Comparison of ENCODE assay signal across 31 cellular contexts in the genomic region with DNA sequence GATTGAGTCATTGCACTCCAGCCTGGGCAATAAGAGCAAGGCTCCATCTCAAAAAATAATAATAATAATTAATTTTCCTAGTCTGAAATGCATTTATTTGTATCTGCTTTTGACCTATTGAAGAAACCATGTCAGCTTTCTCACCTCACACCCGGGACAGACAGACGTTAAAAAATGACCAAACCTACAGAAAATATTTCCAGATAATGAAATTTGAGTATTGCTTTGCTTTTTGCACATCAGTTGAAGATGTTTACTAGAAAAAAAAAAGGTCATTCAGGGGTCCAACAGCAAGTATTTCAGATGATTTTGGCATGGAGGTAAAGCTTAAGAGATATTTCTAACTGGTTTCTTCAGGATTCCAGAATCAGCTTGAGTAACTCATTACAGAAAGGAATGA. TPM values are rescaled to one million over a fixed set of nuclear protein-coding genes. Genes with fewer than 3 reads are reported as not detected.
"Had no signal": no experiment of that assay in that cellular context is flagged by ENCODE, and none has a peak within 500 bp of the region (broad histone marks: within the 10 kb centered on the region; RNA-seq: fewer than 3 reads in every experiment).

A gene with protein sequence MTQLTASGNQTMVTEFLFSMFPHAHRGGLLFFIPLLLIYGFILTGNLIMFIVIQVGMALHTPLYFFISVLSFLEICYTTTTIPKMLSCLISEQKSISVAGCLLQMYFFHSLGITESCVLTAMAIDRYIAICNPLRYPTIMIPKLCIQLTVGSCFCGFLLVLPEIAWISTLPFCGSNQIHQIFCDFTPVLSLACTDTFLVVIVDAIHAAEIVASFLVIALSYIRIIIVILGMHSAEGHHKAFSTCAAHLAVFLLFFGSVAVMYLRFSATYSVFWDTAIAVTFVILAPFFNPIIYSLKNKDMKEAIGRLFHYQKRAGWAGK (plus strand): TSS at position 301 of the 400 bp plus-strand sequence. CDS start 168 bp downstream, outside the sequence.

- H3K36me3 Mint-ChIP-seq: stimulated activated effector memory CD8-positive, alpha-beta T cell treated with anti-CD3 and anti-CD28 coated beads, Interleukin-12 subunit alpha, Interleukin-12 subunit beta, amount 100 ng/mL, for 72 hours; stimulated activated memory B cell treated with anti-CD40 and anti-IgM and Interleukin-4, amounts not matched to agents 10 μg/mL and 1 μg/mL and 100 μg/mL, for 72 hours; stimulated activated naive B cell treated with anti-CD40 and anti-IgM and Interleukin-4, amounts not matched to agents 10 μg/mL and 1 μg/mL and 100 μg/mL, for 72 hours; type B pancreatic cell had no signal

- H3K4me1 ChIP-seq: stomach, suprapubic skin, testis, thyroid gland, tibial artery, tibial nerve, transverse colon, upper lobe of left lung, upper lobe of right lung, uterus, vagina had no signal

- H3K27me3 ChIP-seq: stomach, suprapubic skin, testis, thyroid gland, tibial artery, tibial nerve, transverse colon, upper lobe of left lung, upper lobe of right lung, uterus, vagina had no signal

- H3K9me3 ChIP-seq: stomach, suprapubic skin, testis, thoracic aorta, thyroid gland, tibial artery, tibial nerve, transverse colon, upper lobe of left lung, upper lobe of right lung, uterus, vagina had no signal

- H3K4me1 Mint-ChIP-seq: stimulated activated effector memory CD8-positive, alpha-beta T cell treated with anti-CD3 and anti-CD28 coated beads, Interleukin-12 subunit alpha, Interleukin-12 subunit beta, amount 100 ng/mL, for 72 hours; stimulated activated memory B cell treated with anti-CD40 and anti-IgM and Interleukin-4, amounts not matched to agents 10 μg/mL and 1 μg/mL and 100 μg/mL, for 72 hours; stimulated activated naive B cell treated with anti-CD40 and anti-IgM and Interleukin-4, amounts not matched to agents 10 μg/mL and 1 μg/mL and 100 μg/mL, for 72 hours; stimulated activated naive CD8-positive, alpha-beta T cell treated with anti-CD3 and anti-CD28 coated beads, Interleukin-15, amount 100 ng/mL, for 72 hours had no signal

- DNase-seq: stimulated activated CD4-positive, alpha-beta T cell treated with anti-CD3 and anti-CD28 coated beads, Interleukin-2, amount 100 ng/mL, for 48 hours; stimulated activated CD4-positive, alpha-beta T cell treated with anti-CD3 and anti-CD28 coated beads, Interleukin-4, amount 100 ng/mL, for 1 hour; stimulated activated CD4-positive, alpha-beta T cell treated with anti-CD3 and anti-CD28 coated beads, Interleukin-4, amount 100 ng/mL, for 24 hours; stimulated activated CD4-positive, alpha-beta T cell treated with anti-CD3 and anti-CD28 coated beads, Interleukin-4, amount 100 ng/mL, for 4 hours; stimulated activated CD8-positive, alpha-beta memory T cell treated with anti-CD3 and anti-CD28 coated beads, Interleukin-4, amount 100 ng/mL, for 48 hours; stimulated activated naive B cell treated with anti-CD40 and anti-IgM and Interleukin-4, amounts not matched to agents 10 μg/mL and 1 μg/mL and 100 μg/mL, for 72 hours; stimulated activated naive CD4-positive, alpha-beta T cell; stimulated activated naive CD4-positive, alpha-beta T cell treated with Interleukin-2 at 50 U/mL for 16 hours; stimulated activated naive CD8-positive, alpha-beta T cell treated with anti-CD3 and anti-CD28 coated beads, Interleukin-15, amount 100 ng/mL, for 72 hours; stimulated activated naive CD8-positive, alpha-beta T cell treated with anti-CD3 and anti-CD28 coated beads, Interleukin-15, Interleukin-2, amounts not matched to agents 100 U/mL and 50 U/mL, for 24 hours; stomach; substantia nigra; testis; thyroid gland; tibial artery; transverse colon; upper lobe of left lung; upper lobe of right lung; uterus had no signal

- H3K36me3 ChIP-seq: stomach, suprapubic skin, thoracic aorta, thyroid gland, tibial artery, tibial nerve, transverse colon, upper lobe of left lung, upper lobe of right lung, uterus, vagina had no signal

- H3K27ac Mint-ChIP-seq: stimulated activated effector memory CD8-positive, alpha-beta T cell treated with anti-CD3 and anti-CD28 coated beads, Interleukin-12 subunit alpha, Interleukin-12 subunit beta, amount 100 ng/mL, for 72 hours; stimulated activated memory B cell treated with anti-CD40 and anti-IgM and Interleukin-4, amounts not matched to agents 10 μg/mL and 1 μg/mL and 100 μg/mL, for 72 hours; stimulated activated naive B cell treated with anti-CD40 and anti-IgM and Interleukin-4, amounts not matched to agents 10 μg/mL and 1 μg/mL and 100 μg/mL, for 72 hours; stimulated activated naive CD8-positive, alpha-beta T cell treated with anti-CD3 and anti-CD28 coated beads, Interleukin-15, amount 100 ng/mL, for 72 hours; stimulated activated naive CD8-positive, alpha-beta T cell treated with anti-CD3 and anti-CD28 coated beads, Interleukin-15, Interleukin-2, amounts not matched to agents 100 ng/mL and 50 ng/mL, for 24 hours; type B pancreatic cell had no signal

- H3K4me3 ChIP-seq: stomach, suprapubic skin, testis, thoracic aorta, thyroid gland, tibial artery, tibial nerve, transverse colon, upper lobe of left lung, upper lobe of right lung, uterus, vagina had no signal

- H3K27ac ChIP-seq: stomach, suprapubic skin, testis, thoracic aorta, thyroid gland, tibial artery, tibial nerve, transverse colon, upper lobe of left lung, upper lobe of right lung, uterus, vagina had no signal

- H3K4me3 Mint-ChIP-seq: stimulated activated effector memory CD8-positive, alpha-beta T cell treated with anti-CD3 and anti-CD28 coated beads, Interleukin-12 subunit alpha, Interleukin-12 subunit beta, amount 100 ng/mL, for 72 hours; stimulated activated memory B cell treated with anti-CD40 and anti-IgM and Interleukin-4, amounts not matched to agents 10 μg/mL and 1 μg/mL and 100 μg/mL, for 72 hours; stimulated activated naive B cell treated with anti-CD40 and anti-IgM and Interleukin-4, amounts not matched to agents 10 μg/mL and 1 μg/mL and 100 μg/mL, for 72 hours; stimulated activated naive CD8-positive, alpha-beta T cell treated with anti-CD3 and anti-CD28 coated beads, Interleukin-15, amount 100 ng/mL, for 72 hours; stimulated activated naive CD8-positive, alpha-beta T cell treated with anti-CD3 and anti-CD28 coated beads, Interleukin-15, Interleukin-2, amounts not matched to agents 100 ng/mL and 50 ng/mL, for 24 hours; type B pancreatic cell had no signal

- H3K27me3 Mint-ChIP-seq: type B pancreatic cell had no signal

- ATAC-seq: stimulated activated effector memory CD8-positive, alpha-beta T cell treated with anti-CD3 and anti-CD28 coated beads, Interleukin-12 subunit alpha, Interleukin-12 subunit beta, amount 100 ng/mL, for 72 hours; stimulated activated memory B cell treated with anti-CD40 and anti-IgM and Interleukin-4, amounts not matched to agents 10 μg/mL and 1 μg/mL and 100 μg/mL, for 72 hours; stimulated activated naive B cell treated with anti-CD40 and anti-IgM and Interleukin-4, amounts not matched to agents 10 μg/mL and 1 μg/mL and 100 μg/mL, for 72 hours; stimulated activated naive CD8-positive, alpha-beta T cell treated with anti-CD3 and anti-CD28 coated beads, Interleukin-15, amount 100 ng/mL, for 72 hours; stimulated activated naive CD8-positive, alpha-beta T cell treated with anti-CD3 and anti-CD28 coated beads, Interleukin-15, Interleukin-2, amounts not matched to agents 100 U/mL and 50 U/mL, for 24 hours; upper lobe of right lung had no signal

- H3K9me3 Mint-ChIP-seq: stimulated activated effector memory CD8-positive, alpha-beta T cell treated with anti-CD3 and anti-CD28 coated beads, Interleukin-12 subunit alpha, Interleukin-12 subunit beta, amount 100 ng/mL, for 72 hours; stimulated activated naive CD8-positive, alpha-beta T cell treated with anti-CD3 and anti-CD28 coated beads, Interleukin-15, Interleukin-2, amounts not matched to agents 100 ng/mL and 50 ng/mL, for 24 hours; type B pancreatic cell had no signal

RNA-seq across cellular contexts. Expression of the gene that starts here (rescaled TPM):
- total RNA-seq: stomach, subcutaneous adipose tissue, suprapubic skin, temporal lobe, testis, thoracic aorta, thyroid gland, tibial nerve, transverse colon, upper lobe of left lung, upper lobe of right lung, ureter, urinary bladder, uterus, vagina had no signal
- polyA plus RNA-seq: stomach, urinary bladder had no signal
